ENCODE assay signal across 17 cellular contexts in genomic region chr16:88289549-88290344, GRCh38.
A peak's percentile ranks its signal among the peaks of the same experiment; 100 is the strongest.
DNase-seq lines count a peak whose midpoint lies in the region; ATAC-seq and TF ChIP-seq lines count a peak whose summit lies in the region.
"Had no signal": no experiment of that assay in that cellular context is flagged by ENCODE, and none has a peak within 500 bp of the region (broad histone marks: within the 10 kb centered on the region; RNA-seq: fewer than 3 reads in every experiment).

No MANE protein-coding gene starts in this region.

- H3K4me1 Mint-ChIP-seq in activated CD8-positive, alpha-beta T cell treated with anti-CD3 and anti-CD28 coated beads, Interleukin-2, amount 10 ng/mL, durations not matched to agents 7 days and 5 days (ENCODE audit: low read depth) = no peaks in the 10 kb centered on the region
- no peaks in the 10 kb centered on the region for H3K4me1 Mint-ChIP-seq in activated CD8-positive, alpha-beta T cell treated with anti-CD3 and anti-CD28 coated beads for 36 hours (ENCODE audit: low read depth)
- peaks cover 4% of the 10 kb centered on the region for H3K4me1 Mint-ChIP-seq in chondrocyte (ENCODE audit: low read depth)
- no peaks in the 10 kb centered on the region for H3K4me1 Mint-ChIP-seq in stimulated activated memory B cell treated with anti-CD40 and anti-IgM and Interleukin-4, amounts not matched to agents 10 μg/mL and 1 μg/mL and 100 μg/mL, for 72 hours

- POLR2A ChIA-PET in activated CD8-positive, alpha-beta T cell treated with anti-CD3 and anti-CD28 coated beads, Interleukin-2, amount 10 ng/mL, durations not matched to agents 7 days and 5 days (lab: Charles Lee) = no interaction called here
- POLR2A ChIA-PET in activated CD8-positive, alpha-beta T cell treated with anti-CD3 and anti-CD28 coated beads for 36 hours (lab: Charles Lee) = no interaction called here

- H3K4me3 Mint-ChIP-seq in activated CD8-positive, alpha-beta T cell treated with anti-CD3 and anti-CD28 coated beads, Interleukin-2, amount 10 ng/mL, durations not matched to agents 7 days and 5 days = no peak overlapping the region
- H3K4me3 Mint-ChIP-seq in activated CD8-positive, alpha-beta T cell treated with anti-CD3 and anti-CD28 coated beads for 36 hours = no peak overlapping the region
- no peak overlapping the region for H3K4me3 Mint-ChIP-seq in chondrocyte (ENCODE audit: unreplicated experiment)
- H3K4me3 Mint-ChIP-seq in stimulated activated memory B cell treated with anti-CD40 and anti-IgM and Interleukin-4, amounts not matched to agents 10 μg/mL and 1 μg/mL and 100 μg/mL, for 72 hours = no peak overlapping the region
- H3K4me3 Mint-ChIP-seq: CD4-positive, alpha-beta T cell had no signal

- CTCF ChIA-PET in activated CD8-positive, alpha-beta T cell treated with anti-CD3 and anti-CD28 coated beads, Interleukin-2, amount 10 ng/mL, durations not matched to agents 7 days and 5 days (lab: Charles Lee) = no interaction called here
- CTCF ChIA-PET in activated CD8-positive, alpha-beta T cell treated with anti-CD3 and anti-CD28 coated beads for 36 hours (lab: Charles Lee) = interaction anchor here (1.6 kb wide), 1 partner anchor 148 kb away, joined by 6 read pairs; no protein-coding TSS in a partner anchor

- H3K9me3 Mint-ChIP-seq in activated CD8-positive, alpha-beta T cell treated with anti-CD3 and anti-CD28 coated beads, Interleukin-2, amount 10 ng/mL, durations not matched to agents 7 days and 5 days (ENCODE audit: insufficient read depth) = no peaks in the 10 kb centered on the region
- H3K9me3 Mint-ChIP-seq in activated CD8-positive, alpha-beta T cell treated with anti-CD3 and anti-CD28 coated beads for 36 hours = no peaks in the 10 kb centered on the region
- no peaks in the 10 kb centered on the region for H3K9me3 Mint-ChIP-seq in chondrocyte (ENCODE audit: low read depth)
- peaks cover 13% of the 10 kb centered on the region for H3K9me3 Mint-ChIP-seq in stimulated activated memory B cell treated with anti-CD40 and anti-IgM and Interleukin-4, amounts not matched to agents 10 μg/mL and 1 μg/mL and 100 μg/mL, for 72 hours
- H3K9me3 Mint-ChIP-seq: CD4-positive, alpha-beta T cell had no signal

- H3K27me3 Mint-ChIP-seq in activated CD8-positive, alpha-beta T cell treated with anti-CD3 and anti-CD28 coated beads, Interleukin-2, amount 10 ng/mL, durations not matched to agents 7 days and 5 days (ENCODE audit: low read depth) = no peaks in the 10 kb centered on the region
- peaks cover 5% of the 10 kb centered on the region for H3K27me3 Mint-ChIP-seq in activated CD8-positive, alpha-beta T cell treated with anti-CD3 and anti-CD28 coated beads for 36 hours
- H3K27me3 Mint-ChIP-seq in chondrocyte (ENCODE audit: low read depth) = no peaks in the 10 kb centered on the region
- H3K27me3 Mint-ChIP-seq in stimulated activated memory B cell treated with anti-CD40 and anti-IgM and Interleukin-4, amounts not matched to agents 10 μg/mL and 1 μg/mL and 100 μg/mL, for 72 hours = peaks cover 30% of the 10 kb centered on the region

- no peak for TF ChIP-seq CTCF in activated CD8-positive, alpha-beta T cell treated with anti-CD3 and anti-CD28 coated beads for 36 hours (IDR thresholded peaks at IDR 0.05)
- TF ChIP-seq CTCF in chondrocyte (IDR thresholded peaks at IDR 0.05) = no peak

- H3K27ac Mint-ChIP-seq in activated CD8-positive, alpha-beta T cell treated with anti-CD3 and anti-CD28 coated beads, Interleukin-2, amount 10 ng/mL, durations not matched to agents 7 days and 5 days = no peak overlapping the region
- no peak overlapping the region for H3K27ac Mint-ChIP-seq in activated CD8-positive, alpha-beta T cell treated with anti-CD3 and anti-CD28 coated beads for 36 hours
- no peak overlapping the region for H3K27ac Mint-ChIP-seq in chondrocyte (ENCODE audit: unreplicated experiment)
- H3K27ac Mint-ChIP-seq in stimulated activated memory B cell treated with anti-CD40 and anti-IgM and Interleukin-4, amounts not matched to agents 10 μg/mL and 1 μg/mL and 100 μg/mL, for 72 hours = no peak overlapping the region
- H3K27ac Mint-ChIP-seq: CD4-positive, alpha-beta T cell had no signal

- H3K36me3 Mint-ChIP-seq in activated CD8-positive, alpha-beta T cell treated with anti-CD3 and anti-CD28 coated beads, Interleukin-2, amount 10 ng/mL, durations not matched to agents 7 days and 5 days (ENCODE audit: low read depth) = no peaks in the 10 kb centered on the region
- H3K36me3 Mint-ChIP-seq in activated CD8-positive, alpha-beta T cell treated with anti-CD3 and anti-CD28 coated beads for 36 hours (ENCODE audit: low read depth) = no peaks in the 10 kb centered on the region
- H3K36me3 Mint-ChIP-seq in chondrocyte (ENCODE audit: low read depth) = peaks cover 1% of the 10 kb centered on the region
- no peaks in the 10 kb centered on the region for H3K36me3 Mint-ChIP-seq in stimulated activated memory B cell treated with anti-CD40 and anti-IgM and Interleukin-4, amounts not matched to agents 10 μg/mL and 1 μg/mL and 100 μg/mL, for 72 hours

- intact Hi-C loops in activated CD8-positive, alpha-beta T cell treated with anti-CD3 and anti-CD28 coated beads for 36 hours (cut with micrococcal nuclease) = no loop called here

- peak; percentile 31 for DNase-seq in activated CD8-positive, alpha-beta T cell treated with anti-CD3 and anti-CD28 coated beads, Interleukin-2, amount 10 ng/mL, durations not matched to agents 7 days and 5 days
- no peak for DNase-seq in activated CD8-positive, alpha-beta T cell treated with anti-CD3 and anti-CD28 coated beads for 36 hours
- DNase-seq in NOMO-1 treated with dmso at 0.1 percent for 144 hours (lab: John Stamatoyannopoulos, UW; ENCODE audit: unreplicated experiment) (peak; percentile 40), chondrocyte (ENCODE audit: low spot score) (peak; percentile 71), globus pallidus (ENCODE audit: low spot score) (no peak), NCI-H2081 (lab: John Stamatoyannopoulos, UW) (no peak)
- DNase-seq in stimulated activated CD4-positive, alpha-beta T cell treated with anti-CD3 and anti-CD28 coated beads, Interleukin-4, amount 100 ng/mL, for 1 hour = no peak
- DNase-seq: 8988T; activated effector memory CD4-positive, alpha-beta T cell treated with Interleukin-2 at 50 U/mL for 16 hours; aorta; CD4-positive, alpha-beta T cell; DMS79; NCI-H1105; nucleus accumbens; stimulated activated CD4-positive, alpha-beta T cell treated with anti-CD3 and anti-CD28 coated beads, Interleukin-4, amount 100 ng/mL, for 4 hours; tibial artery had no signal

- ATAC-seq in activated CD8-positive, alpha-beta T cell treated with anti-CD3 and anti-CD28 coated beads, Interleukin-2, amount 10 ng/mL, durations not matched to agents 7 days and 5 days = no peak
- ATAC-seq in activated CD8-positive, alpha-beta T cell treated with anti-CD3 and anti-CD28 coated beads for 36 hours = no peak
- peak; percentile 8 for ATAC-seq in stimulated activated memory B cell treated with anti-CD40 and anti-IgM and Interleukin-4, amounts not matched to agents 10 μg/mL and 1 μg/mL and 100 μg/mL, for 72 hours

Comparison
In these comparisons a context has a peak if more than half of its experiments do, and no peak if none do; other contexts are left out.
1. DNase-seq: peak in activated CD8-positive, alpha-beta T cell treated with anti-CD3 and anti-CD28 coated beads, Interleukin-2, amount 10 ng/mL, durations not matched to agents 7 days and 5 days (single experiment), NOMO-1 treated with dmso at 0.1 percent for 144 hours (single experiment) and chondrocyte (single experiment); none in activated CD8-positive, alpha-beta T cell treated with anti-CD3 and anti-CD28 coated beads for 36 hours (single experiment), stimulated activated CD4-positive, alpha-beta T cell treated with anti-CD3 and anti-CD28 coated beads, Interleukin-4, amount 100 ng/mL, for 1 hour (single experiment), globus pallidus (single experiment) and NCI-H2081 (0 of 2).